Comparison of ENCODE assay signal across 8 cellular contexts in genomic region chr11:74683279-74683871, GRCh38. TPM values are rescaled to one million over a fixed set of nuclear protein-coding genes. Genes with fewer than 3 reads are reported as not detected.
DNase-seq lines count a peak whose midpoint lies in the region; ATAC-seq lines count a peak whose summit lies in the region.

No MANE protein-coding gene starts in this region.

- peak overlapping the region; percentile 44 for H3K9ac ChIP-seq in adipocyte (ENCODE audit: low read length)

- H3K36me3 ChIP-seq in adipocyte (ENCODE audit: control insufficient read depth, insufficient read depth, low read length, severe bottlenecking): no peaks in the 10 kb centered on the region

- H3K4me3 ChIP-seq in adipocyte (ENCODE audit: low read length): peak overlapping the region; percentile 66

- intact Hi-C loops in left ventricle myocardium superior (cut with micrococcal nuclease): no loop called here

- no peaks in the 10 kb centered on the region for H3K9me3 ChIP-seq in adipocyte (ENCODE audit: control insufficient read depth, low read length)

- no peaks in the 10 kb centered on the region for H3K27me3 ChIP-seq in adipocyte (replicated peaks; ENCODE audit: control insufficient read depth, insufficient read depth, low read length)

- ATAC-seq in left ventricle myocardium superior (peak; percentile 52), HG03460 (IDR thresholded peaks at IDR 0.05; ENCODE audit: unreplicated experiment) (no peak), HG02759 (IDR thresholded peaks at IDR 0.05; ENCODE audit: unreplicated experiment) (no peak)

- H3K4me1 ChIP-seq in adipocyte (ENCODE audit: control insufficient read depth, insufficient read depth, low read length): peaks cover 16% of the 10 kb centered on the region

- DNase-seq in COLO668 (lab: John Stamatoyannopoulos, UW; ENCODE audit: unreplicated experiment) (peak; percentile 16), adipocyte (ENCODE audit: low read depth) (peak; percentile 69), left ventricle myocardium superior (peak; percentile 64), pons (ENCODE audit: low spot score) (peak; percentile 80), LoVo (ENCODE audit: low spot score) (no peak), OCI-M1 (lab: John Stamatoyannopoulos, UW) (no peak)

RNA-seq across cellular contexts. Expression of gene CHRDL2, which starts 47.9 kb away (rescaled TPM):
- 3.9 TPM for total RNA-seq in left ventricle myocardium superior

Comparison
In these comparisons a context has a peak if more than half of its experiments do, and no peak if none do; other contexts are left out.
1. DNase-seq: peak in COLO668 (single experiment), adipocyte (single experiment), left ventricle myocardium superior (single experiment) and pons (single experiment); none in LoVo (single experiment) and OCI-M1 (single experiment).